30 cellular contexts compared by ENCODE assay signal in the genomic region with DNA sequence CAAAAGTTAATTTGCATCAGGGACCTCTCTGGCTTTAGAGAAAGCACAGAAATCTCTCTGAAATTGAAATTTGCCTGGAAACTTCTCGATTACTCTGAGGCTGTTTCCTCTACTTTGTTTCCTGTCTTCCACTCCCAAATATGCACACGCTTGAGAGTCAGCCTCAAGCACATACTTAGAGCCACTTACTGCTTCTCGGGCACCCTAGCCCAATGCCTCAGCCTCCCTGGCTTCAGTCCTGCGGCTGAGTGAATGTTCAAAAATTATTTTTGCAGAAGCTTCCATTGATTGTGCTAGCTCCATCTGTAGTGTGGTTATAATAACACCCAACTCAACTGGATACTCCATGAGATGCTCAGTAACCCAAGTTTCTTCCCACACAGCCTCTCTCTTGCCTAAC. TPM values are rescaled to one million over a fixed set of nuclear protein-coding genes. Genes with fewer than 3 reads are reported as not detected.
A peak's percentile ranks its signal among the peaks of the same experiment; 100 is the strongest.
DNase-seq lines count a peak whose midpoint lies in the region; ATAC-seq and TF ChIP-seq lines count a peak whose summit lies in the region.
"Had no signal": no experiment of that assay in that cellular context is flagged by ENCODE, and none has a peak within 500 bp of the region (broad histone marks: within the 10 kb centered on the region; RNA-seq: fewer than 3 reads in every experiment).

No MANE protein-coding gene starts in this region.

- no peak overlapping the region; a peak in 1 of 7 replicates for H3K27ac Mint-ChIP-seq in H9
- peak overlapping the region in 2 of 5 experiments; percentile 50 to 91 for H3K27ac Mint-ChIP-seq in brain
- H3K27ac Mint-ChIP-seq: activated naive CD4-positive, alpha-beta T cell treated with anti-CD3 and anti-CD28 coated beads, Interleukin-2, amount 50 U/mL, for 24 hours; CD8-positive, alpha-beta T cell had no signal

- no peak for DNase-seq in H9
- no peak for DNase-seq in mesendoderm
- DNase-seq in superior temporal gyrus (ENCODE audit: extremely low spot score): peak; percentile 42
- no peak for DNase-seq in posterior vena cava (ENCODE audit: low spot score)
- no peak for DNase-seq in NCI-H2196 treated with DMSO at 0.1 percent for 48 hours (lab: John Stamatoyannopoulos, UW; ENCODE audit: unreplicated experiment)
- DNase-seq: activated CD4-positive, alpha-beta T cell treated with anti-CD3 and anti-CD28 coated beads for 48 hours; activated CD8-positive, alpha-beta memory T cell treated with anti-CD3 and anti-CD28 coated beads for 24 hours; CD8-positive, alpha-beta T cell; DMS 273 treated with DMSO at 0.1 percent for 48 hours; effector CD8-positive, alpha-beta T cell; EL; Karpas-422; left ventricle myocardium inferior; naive thymus-derived CD4-positive, alpha-beta T cell; NCI-H1436 treated with DMSO at 0.1 percent for 48 hours; NCI-H446 treated with DMSO at 0.1 percent for 48 hours; NCI-H82; pancreas; SIG-M5; stimulated activated naive CD4-positive, alpha-beta T cell had no signal

- peaks cover 2% of the 10 kb centered on the region for H4K20me1 ChIP-seq in H9 (ENCODE audit: control insufficient read depth, insufficient read depth, insufficient read length)

- intact Hi-C loops in posterior vena cava (cut with DNase I): loop anchor here in 1 of 2 donors (5.0 to 10.0 kb wide), 2 partner anchors 275 to 367 kb away; no protein-coding TSS in a partner anchor

- H2AK5ac ChIP-seq in H9 (ENCODE audit: insufficient read length, low read length): no peak overlapping the region
- H2AK5ac ChIP-seq in mesendoderm (ENCODE audit: low read length): no peak overlapping the region

- H3K4ac ChIP-seq in H9 (ENCODE audit: low read depth, low read length) (no peak overlapping the region), mesendoderm (ENCODE audit: low read depth, low read length) (no peak overlapping the region)

- H3K4me2 ChIP-seq in H9 (ENCODE audit: insufficient read depth, insufficient read length, low read length) (no peak overlapping the region), mesendoderm (ENCODE audit: low read length) (no peak overlapping the region)

- H3K36me3 Mint-ChIP-seq in H9 (ENCODE audit: insufficient read depth in 1 of 3, low read depth in 3 of 3): peaks cover 15 to 19% (median 17%) of the 10 kb centered on the region in 3 experiments
- H3K36me3 Mint-ChIP-seq in brain: peaks cover 11% of the 10 kb centered on the region
- H3K36me3 Mint-ChIP-seq: activated naive CD4-positive, alpha-beta T cell treated with anti-CD3 and anti-CD28 coated beads, Interleukin-2, amount 50 U/mL, for 24 hours; CD8-positive, alpha-beta T cell; naive thymus-derived CD4-positive, alpha-beta T cell had no signal

- H3K9ac ChIP-seq in H9 (ENCODE audit: extremely low read depth, insufficient read length, low read length) (no peak overlapping the region), mesendoderm (ENCODE audit: low read length) (peak overlapping the region; percentile 13)

- no peak overlapping the region for H2BK120ac ChIP-seq in H9 (ENCODE audit: low read depth, low read length, poor library complexity, severe bottlenecking)
- no peak overlapping the region for H2BK120ac ChIP-seq in mesendoderm (ENCODE audit: low read depth, low read length)

- H3K4me1 Mint-ChIP-seq in H9 (peaks cover 31 to 37% of the 10 kb centered on the region in 2 experiments), brain (peaks cover 36% of the 10 kb centered on the region)
- H3K4me1 Mint-ChIP-seq: activated naive CD4-positive, alpha-beta T cell treated with anti-CD3 and anti-CD28 coated beads, Interleukin-2, amount 50 U/mL, for 24 hours had no signal

- H4K5ac ChIP-seq in H9 (ENCODE audit: insufficient read length, low read depth, low read length) (no peak overlapping the region), mesendoderm (ENCODE audit: low read length) (no peak overlapping the region)

- H2BK15ac ChIP-seq in H9 (ENCODE audit: low read depth, low read length) (no peak overlapping the region), mesendoderm (replicated peaks; ENCODE audit: low read depth) (no peak overlapping the region)

- TF ChIP-seq CTCF in H9 (conservative IDR thresholded peaks at IDR 0.05): no peak
- TF ChIP-seq CTCF in brain (conservative IDR thresholded peaks at IDR 0.05): no peak

- no peak overlapping the region for H2BK20ac ChIP-seq in H9 (ENCODE audit: low read depth, low read length, poor library complexity, severe bottlenecking)

- H3T11ph ChIP-seq in H9 (ENCODE audit: low read length): no peak overlapping the region

- no peaks in the 10 kb centered on the region for H3K9me3 ChIP-seq in H9 (ENCODE audit: control insufficient read depth, low read depth, low read length)
- H3K9me3 ChIP-seq: left ventricle myocardium inferior, pancreas, suprapubic skin had no signal

- H3K27ac ChIP-seq in H9 (ENCODE audit: insufficient read length, low read depth, low read length) (peak overlapping the region; percentile 24), mesendoderm (ENCODE audit: low read depth, low read length) (no peak overlapping the region)
- H3K27ac ChIP-seq: epithelial cell of prostate, HL-60, skin epidermis, suprapubic skin had no signal

- no peaks in the 10 kb centered on the region for H3K36me3 ChIP-seq in mesendoderm (ENCODE audit: control insufficient read depth, insufficient read depth, low read length)
- H3K36me3 ChIP-seq: left ventricle myocardium inferior, pancreas, suprapubic skin had no signal

- H3K18ac ChIP-seq in H9 (ENCODE audit: insufficient read length, low read depth, low read length) (no peak overlapping the region), mesendoderm (ENCODE audit: low read length) (no peak overlapping the region)

- H2BK5ac ChIP-seq in H9 (ENCODE audit: insufficient read length, low read length): no peak overlapping the region
- no peak overlapping the region for H2BK5ac ChIP-seq in mesendoderm (ENCODE audit: low read length)

- no peaks in the 10 kb centered on the region for H3K27me3 ChIP-seq in H9 (ENCODE audit: insufficient read depth, low read length)
- H3K27me3 ChIP-seq in mesendoderm (ENCODE audit: insufficient read depth, low read length, poor library complexity): no peaks in the 10 kb centered on the region
- H3K27me3 ChIP-seq: pancreas had no signal

- H3K9me3 Mint-ChIP-seq in H9: no peaks in the 10 kb centered on the region; a peak in 1 of 5 replicates
- peaks cover 0 to 4% (median 3%) of the 10 kb centered on the region in 5 experiments for H3K9me3 Mint-ChIP-seq in brain
- H3K9me3 Mint-ChIP-seq: activated naive CD4-positive, alpha-beta T cell treated with anti-CD3 and anti-CD28 coated beads, Interleukin-2, amount 50 U/mL, for 24 hours had no signal

- no peak overlapping the region for H3K14ac ChIP-seq in H9 (ENCODE audit: insufficient read depth, low read length)

- H3K4me1 ChIP-seq in H9 (ENCODE audit: insufficient read depth, low read length) (peaks cover 12% of the 10 kb centered on the region), mesendoderm (ENCODE audit: control insufficient read depth, low read depth, low read length) (peaks cover 7% of the 10 kb centered on the region)
- H3K4me1 ChIP-seq: pancreas had no signal

- H3K79me2 ChIP-seq in H9 (ENCODE audit: insufficient read depth, low read length) (peaks cover 21% of the 10 kb centered on the region), mesendoderm (ENCODE audit: control insufficient read depth, insufficient read depth, low read length) (peaks cover 34% of the 10 kb centered on the region)

- H2BK12ac ChIP-seq in H9 (ENCODE audit: insufficient read length, low read depth, low read length): no peak overlapping the region

- H3K4me3 ChIP-seq in mesendoderm (ENCODE audit: low read length): no peak overlapping the region
- H3K4me3 ChIP-seq: GM12878 had no signal

- H3K4me3 Mint-ChIP-seq in H9: peak overlapping the region; percentile 88 to 95
- peak overlapping the region; percentile 83 to 97 (median 89) for H3K4me3 Mint-ChIP-seq in brain
- H3K4me3 Mint-ChIP-seq: activated naive CD4-positive, alpha-beta T cell treated with anti-CD3 and anti-CD28 coated beads, Interleukin-2, amount 50 U/mL, for 24 hours; CD8-positive, alpha-beta T cell had no signal

- no peaks in the 10 kb centered on the region for H3K27me3 Mint-ChIP-seq in H9 (ENCODE audit: low read depth)
- peaks cover 34% of the 10 kb centered on the region for H3K27me3 Mint-ChIP-seq in brain

- no peak overlapping the region for H2AFZ ChIP-seq in H9 (ENCODE audit: low read length)

- peaks cover 21% of the 10 kb centered on the region for H3K23me2 ChIP-seq in H9 (ENCODE audit: insufficient read length, low read depth, low read length, poor library complexity, severe bottlenecking)

- no CpG with 5 or more reads among the region's 4 CpGs for WGBS in H9 (ENCODE audit: extremely low coverage, insufficient read length, low lambda C conversion rate)
- WGBS in mesendoderm (ENCODE audit: extremely low coverage, insufficient coverage, low lambda C conversion rate): no CpG with 5 or more reads among the region's 4 CpGs

- ATAC-seq in HG03045 (IDR thresholded peaks at IDR 0.05; ENCODE audit: unreplicated experiment): no peak
- ATAC-seq: CD8-positive, alpha-beta T cell; GM12878; HepG2; naive thymus-derived CD4-positive, alpha-beta T cell; pancreas had no signal

- H3K23ac ChIP-seq in H9 (ENCODE audit: insufficient read length, low read depth, low read length) (no peak overlapping the region), mesendoderm (ENCODE audit: low read length) (no peak overlapping the region)

- no peaks in the 10 kb centered on the region for H3K79me1 ChIP-seq in H9 (ENCODE audit: insufficient read depth, low read depth, low read length, poor library complexity, severe bottlenecking)
- H3K79me1 ChIP-seq in mesendoderm (ENCODE audit: low read length): peaks cover 7% of the 10 kb centered on the region

- H4K91ac ChIP-seq in H9 (ENCODE audit: insufficient read length, low read depth, low read length): no peak overlapping the region

- H3K56ac ChIP-seq in H9 (ENCODE audit: insufficient read length, low read depth, low read length) (no peak overlapping the region), mesendoderm (ENCODE audit: low read length) (peak overlapping the region; percentile 8)

- H4K8ac ChIP-seq in H9 (replicated peaks; ENCODE audit: insufficient read length, low read depth, low read length) (no peak overlapping the region), mesendoderm (ENCODE audit: low read depth, low read length) (no peak overlapping the region)

RNA-seq across cellular contexts. Expression of a gene that starts 1.7 kb away (rescaled TPM):
- total RNA-seq in H9 (2021): 41.6 and 43.2 TPM in 2 replicates
- polyA plus RNA-seq in brain (ENCODE audit: insufficient read depth, low read depth, low replicate concordance): 19.2 TPM
- polyA plus RNA-seq in mesendoderm (2013, experiment 1 of 2): 22.0 TPM
- polyA plus RNA-seq in mesendoderm (2013, experiment 2 of 2): 22.9 TPM
- 10 to 100 TPM; 22.0 to 24.7 TPM for total RNA-seq in posterior vena cava
- total RNA-seq: A673; CD8-positive, alpha-beta T cell; HepG2; naive thymus-derived CD4-positive, alpha-beta T cell had no signal
- polyA plus RNA-seq: HepG2; naive thymus-derived CD4-positive, alpha-beta T cell had no signal
